8 cellular contexts compared by ENCODE assay signal in genomic region chrX:20530319-20530979, GRCh38.
A peak's percentile ranks its signal among the peaks of the same experiment; 100 is the strongest.
DNase-seq lines count a peak whose midpoint lies in the region; ATAC-seq and TF ChIP-seq lines count a peak whose summit lies in the region.

No MANE protein-coding gene starts in this region.

- H3K4me2 ChIP-seq in MM.1S (ENCODE audit: low read depth, low read length) = peak overlapping the region; percentile 55; the same call in 1 of the 2 replicates

- H3K9me2 ChIP-seq in MM.1S (replicated peaks; ENCODE audit: insufficient read depth, low read length) = no peaks in the 10 kb centered on the region

- TF ChIP-seq CTCF in MM.1S (IDR thresholded peaks at IDR 0.05; ENCODE audit: low read length) = peak; percentile 67

- H3K4me1 ChIP-seq in MM.1S (ENCODE audit: low read length) = 0 out of 2 replicates have a peak, but pooled peaks cover 4% of the 10 kb centered on the region
- H3K4me1 ChIP-seq in adipocyte (ENCODE audit: control insufficient read depth, insufficient read depth, low read length) = peaks cover 11% of the 10 kb centered on the region

- H3K9ac ChIP-seq in MM.1S (ENCODE audit: low read length) = no peak overlapping the region
- H3K9ac ChIP-seq in adipocyte (ENCODE audit: low read length) = peak overlapping the region; percentile 57

- H3K27me3 ChIP-seq in MM.1S (replicated peaks; ENCODE audit: insufficient read depth, low read length) (no peaks in the 10 kb centered on the region), adipocyte (replicated peaks; ENCODE audit: control insufficient read depth, insufficient read depth, low read length) (peaks cover 16% of the 10 kb centered on the region)

- no peaks in the 10 kb centered on the region for H4K20me1 ChIP-seq in MM.1S (ENCODE audit: insufficient read depth, low read length)

- ATAC-seq in left ventricle myocardium superior = peak; percentile 61

- 0 out of 2 replicates have a peak overlapping the region, but pooled peaks have one; percentile 14 for H2AFZ ChIP-seq in MM.1S (ENCODE audit: low read length)

- no peaks in the 10 kb centered on the region for H3F3A ChIP-seq in MM.1S (ENCODE audit: insufficient read depth, low read length)

- no peak overlapping the region for H3K27ac ChIP-seq in MM.1S (ENCODE audit: low read length)

- DNase-seq in activated gamma-delta T cell treated with Interleukin-2 at 50 U/mL for 16 hours (peak; percentile 55), activated gamma-delta T cell (lab: John Stamatoyannopoulos, UW) (no peak), MM.1S (peak; percentile 52), SKM-1 (lab: John Stamatoyannopoulos, UW; ENCODE audit: unreplicated experiment) (peak; percentile 7), adipocyte (ENCODE audit: low read depth) (peak; percentile 78), left ventricle myocardium superior (peak; percentile 23), retina (peak; percentile 76), GDM1 (lab: John Stamatoyannopoulos, UW) (no peak)

- H3K36me3 ChIP-seq in MM.1S (replicated peaks; ENCODE audit: insufficient read depth, low read length) (no peaks in the 10 kb centered on the region), adipocyte (ENCODE audit: control insufficient read depth, insufficient read depth, low read length, severe bottlenecking) (no peaks in the 10 kb centered on the region)

- H3K4me3 ChIP-seq in MM.1S (ENCODE audit: low read length) = no peak overlapping the region
- peak overlapping the region; percentile 58 for H3K4me3 ChIP-seq in adipocyte (ENCODE audit: low read length)

- H3K9me3 ChIP-seq in MM.1S (replicated peaks; ENCODE audit: insufficient read depth, low read length) = no peaks in the 10 kb centered on the region
- no peaks in the 10 kb centered on the region for H3K9me3 ChIP-seq in adipocyte (ENCODE audit: control insufficient read depth, low read length)

- intact Hi-C loops in left ventricle myocardium superior (cut with micrococcal nuclease) = loop anchor here (10.0 kb wide), 1 partner anchor 954 kb away; no protein-coding TSS in a partner anchor

- H3K79me2 ChIP-seq in MM.1S (ENCODE audit: low read length) = no peaks in the 10 kb centered on the region

Comparison
In these comparisons a context has a peak if more than half of its experiments do, and no peak if none do; other contexts are left out.
1. DNase-seq: peak in activated gamma-delta T cell treated with Interleukin-2 at 50 U/mL for 16 hours (single experiment), MM.1S (single experiment), SKM-1 (single experiment), adipocyte (single experiment), left ventricle myocardium superior (single experiment) and retina (single experiment); none in activated gamma-delta T cell (single experiment) and GDM1 (single experiment).